In genomic region chr3:168988867-168989266, GRCh38 we compare ENCODE assay signal across 1 cellular context.
A peak's percentile ranks its signal among the peaks of the same experiment; 100 is the strongest.
TF ChIP-seq lines count a peak whose summit lies in the region.

No MANE protein-coding gene starts in this region.

TF ChIP-seq in HepG2, 621 proteins besides CTCF, POLR2A, EP300 and RAD21 (continued from another document and continues in another):
- TF ChIP-seq, protein P1, sequence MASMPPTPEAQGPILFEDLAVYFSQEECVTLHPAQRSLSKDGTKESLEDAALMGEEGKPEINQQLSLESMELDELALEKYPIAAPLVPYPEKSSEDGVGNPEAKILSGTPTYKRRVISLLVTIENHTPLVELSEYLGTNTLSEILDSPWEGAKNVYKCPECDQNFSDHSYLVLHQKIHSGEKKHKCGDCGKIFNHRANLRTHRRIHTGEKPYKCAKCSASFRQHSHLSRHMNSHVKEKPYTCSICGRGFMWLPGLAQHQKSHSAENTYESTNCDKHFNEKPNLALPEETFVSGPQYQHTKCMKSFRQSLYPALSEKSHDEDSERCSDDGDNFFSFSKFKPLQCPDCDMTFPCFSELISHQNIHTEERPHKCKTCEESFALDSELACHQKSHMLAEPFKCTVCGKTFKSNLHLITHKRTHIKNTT (CRISPR knock-in tag; IDR thresholded peaks at IDR 0.05), result no peak
- TF ChIP-seq, protein P2, sequence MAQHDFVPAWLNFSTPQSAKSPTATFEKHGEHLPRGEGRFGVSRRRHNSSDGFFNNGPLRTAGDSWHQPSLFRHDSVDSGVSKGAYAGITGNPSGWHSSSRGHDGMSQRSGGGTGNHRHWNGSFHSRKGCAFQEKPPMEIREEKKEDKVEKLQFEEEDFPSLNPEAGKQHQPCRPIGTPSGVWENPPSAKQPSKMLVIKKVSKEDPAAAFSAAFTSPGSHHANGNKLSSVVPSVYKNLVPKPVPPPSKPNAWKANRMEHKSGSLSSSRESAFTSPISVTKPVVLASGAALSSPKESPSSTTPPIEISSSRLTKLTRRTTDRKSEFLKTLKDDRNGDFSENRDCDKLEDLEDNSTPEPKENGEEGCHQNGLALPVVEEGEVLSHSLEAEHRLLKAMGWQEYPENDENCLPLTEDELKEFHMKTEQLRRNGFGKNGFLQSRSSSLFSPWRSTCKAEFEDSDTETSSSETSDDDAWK (CRISPR knock-in tag; IDR thresholded peaks at IDR 0.05), result no peak
- TF ChIP-seq BORCS8-MEF2B (CRISPR knock-in tag; IDR thresholded peaks at IDR 0.05), result no peak
- no peak for TF ChIP-seq ZNF142 (CRISPR knock-in tag; IDR thresholded peaks at IDR 0.05)
- TF ChIP-seq ZBTB4 (CRISPR knock-in tag; IDR thresholded peaks at IDR 0.05; ENCODE audit: borderline replicate concordance), result no peak
- TF ChIP-seq ZFP1 (CRISPR knock-in tag; IDR thresholded peaks at IDR 0.05), result 0 out of 2 replicates have a peak, but pooled peaks have one; percentile 26
- TF ChIP-seq CHD2 (IDR thresholded peaks at IDR 0.05; ENCODE audit: low read depth, low read length), result no peak
- no peak for TF ChIP-seq ZKSCAN5 (CRISPR knock-in tag; IDR thresholded peaks at IDR 0.05)
- no peak for TF ChIP-seq BRF2 (CRISPR knock-in tag; IDR thresholded peaks at IDR 0.05)
- no peak for TF ChIP-seq ERF (CRISPR knock-in tag; IDR thresholded peaks at IDR 0.05)
- TF ChIP-seq NRL (CRISPR knock-in tag; IDR thresholded peaks at IDR 0.05; ENCODE audit: borderline replicate concordance), result no peak
- TF ChIP-seq PBX2 (CRISPR knock-in tag; IDR thresholded peaks at IDR 0.05), result no peak
- no peak for TF ChIP-seq SOX6 (IDR thresholded peaks at IDR 0.05)
- TF ChIP-seq SOX6 (CRISPR knock-in tag; IDR thresholded peaks at IDR 0.05), result peak; percentile 86
- TF ChIP-seq HMGXB4 (CRISPR knock-in tag; IDR thresholded peaks at IDR 0.05; ENCODE audit: borderline replicate concordance in 1 of 2, low read depth in 1 of 2), result no peak
- no peak for TF ChIP-seq ZNF530 (CRISPR knock-in tag; IDR thresholded peaks at IDR 0.05; ENCODE audit: low read depth)
- peak; percentile 67; the same call in 1 of the 2 replicates for TF ChIP-seq NR2F6 (IDR thresholded peaks at IDR 0.05)
- peak; percentile 57 for TF ChIP-seq NR2F6 (CRISPR knock-in tag; IDR thresholded peaks at IDR 0.05)
- no peak for TF ChIP-seq RFXANK (CRISPR knock-in tag; IDR thresholded peaks at IDR 0.05)
- TF ChIP-seq PHF20 (CRISPR knock-in tag; IDR thresholded peaks at IDR 0.05), result no peak
- no peak for TF ChIP-seq ZNF354B (CRISPR knock-in tag; IDR thresholded peaks at IDR 0.05)
- no peak for TF ChIP-seq YEATS4 (CRISPR knock-in tag; IDR thresholded peaks at IDR 0.05; ENCODE audit: borderline replicate concordance)
- peak; percentile 37; the same call in 1 of the 2 replicates for TF ChIP-seq SAP130 (CRISPR knock-in tag; IDR thresholded peaks at IDR 0.05; ENCODE audit: low read depth)
- 0 out of 2 replicates have a peak, but pooled peaks have one; percentile 42 for TF ChIP-seq SP140L (CRISPR knock-in tag; IDR thresholded peaks at IDR 0.05; ENCODE audit: borderline replicate concordance)
- TF ChIP-seq, protein P3, sequence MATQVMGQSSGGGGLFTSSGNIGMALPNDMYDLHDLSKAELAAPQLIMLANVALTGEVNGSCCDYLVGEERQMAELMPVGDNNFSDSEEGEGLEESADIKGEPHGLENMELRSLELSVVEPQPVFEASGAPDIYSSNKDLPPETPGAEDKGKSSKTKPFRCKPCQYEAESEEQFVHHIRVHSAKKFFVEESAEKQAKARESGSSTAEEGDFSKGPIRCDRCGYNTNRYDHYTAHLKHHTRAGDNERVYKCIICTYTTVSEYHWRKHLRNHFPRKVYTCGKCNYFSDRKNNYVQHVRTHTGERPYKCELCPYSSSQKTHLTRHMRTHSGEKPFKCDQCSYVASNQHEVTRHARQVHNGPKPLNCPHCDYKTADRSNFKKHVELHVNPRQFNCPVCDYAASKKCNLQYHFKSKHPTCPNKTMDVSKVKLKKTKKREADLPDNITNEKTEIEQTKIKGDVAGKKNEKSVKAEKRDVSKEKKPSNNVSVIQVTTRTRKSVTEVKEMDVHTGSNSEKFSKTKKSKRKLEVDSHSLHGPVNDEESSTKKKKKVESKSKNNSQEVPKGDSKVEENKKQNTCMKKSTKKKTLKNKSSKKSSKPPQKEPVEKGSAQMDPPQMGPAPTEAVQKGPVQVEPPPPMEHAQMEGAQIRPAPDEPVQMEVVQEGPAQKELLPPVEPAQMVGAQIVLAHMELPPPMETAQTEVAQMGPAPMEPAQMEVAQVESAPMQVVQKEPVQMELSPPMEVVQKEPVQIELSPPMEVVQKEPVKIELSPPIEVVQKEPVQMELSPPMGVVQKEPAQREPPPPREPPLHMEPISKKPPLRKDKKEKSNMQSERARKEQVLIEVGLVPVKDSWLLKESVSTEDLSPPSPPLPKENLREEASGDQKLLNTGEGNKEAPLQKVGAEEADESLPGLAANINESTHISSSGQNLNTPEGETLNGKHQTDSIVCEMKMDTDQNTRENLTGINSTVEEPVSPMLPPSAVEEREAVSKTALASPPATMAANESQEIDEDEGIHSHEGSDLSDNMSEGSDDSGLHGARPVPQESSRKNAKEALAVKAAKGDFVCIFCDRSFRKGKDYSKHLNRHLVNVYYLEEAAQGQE (IDR thresholded peaks at IDR 0.05; ENCODE audit: borderline replicate concordance in 1 of 2, low read depth in 1 of 2, low read length in 2 of 2), result peak in 1 of 2 experiments; percentile 23; a peak in 1 of 4 replicates
- no peak for TF ChIP-seq HOXA9 (CRISPR knock-in tag; IDR thresholded peaks at IDR 0.05; ENCODE audit: borderline replicate concordance)
- no peak for TF ChIP-seq ZNF678 (CRISPR knock-in tag; IDR thresholded peaks at IDR 0.05)
- peak; percentile 95 for TF ChIP-seq ZNF644 (CRISPR knock-in tag; IDR thresholded peaks at IDR 0.05; ENCODE audit: low read depth)
- no peak for TF ChIP-seq FOXC1 (CRISPR knock-in tag; IDR thresholded peaks at IDR 0.05; ENCODE audit: borderline replicate concordance)
- peak; percentile 97 for TF ChIP-seq GATAD2A (CRISPR knock-in tag; IDR thresholded peaks at IDR 0.05)
- TF ChIP-seq ZNF34 (CRISPR knock-in tag; IDR thresholded peaks at IDR 0.05; ENCODE audit: borderline replicate concordance), result no peak
- TF ChIP-seq THRA (CRISPR knock-in tag; IDR thresholded peaks at IDR 0.05; ENCODE audit: borderline replicate concordance), result 0 out of 2 replicates have a peak, but pooled peaks have one; percentile 34
